1 cellular context compared by ENCODE assay signal in the genomic region with DNA sequence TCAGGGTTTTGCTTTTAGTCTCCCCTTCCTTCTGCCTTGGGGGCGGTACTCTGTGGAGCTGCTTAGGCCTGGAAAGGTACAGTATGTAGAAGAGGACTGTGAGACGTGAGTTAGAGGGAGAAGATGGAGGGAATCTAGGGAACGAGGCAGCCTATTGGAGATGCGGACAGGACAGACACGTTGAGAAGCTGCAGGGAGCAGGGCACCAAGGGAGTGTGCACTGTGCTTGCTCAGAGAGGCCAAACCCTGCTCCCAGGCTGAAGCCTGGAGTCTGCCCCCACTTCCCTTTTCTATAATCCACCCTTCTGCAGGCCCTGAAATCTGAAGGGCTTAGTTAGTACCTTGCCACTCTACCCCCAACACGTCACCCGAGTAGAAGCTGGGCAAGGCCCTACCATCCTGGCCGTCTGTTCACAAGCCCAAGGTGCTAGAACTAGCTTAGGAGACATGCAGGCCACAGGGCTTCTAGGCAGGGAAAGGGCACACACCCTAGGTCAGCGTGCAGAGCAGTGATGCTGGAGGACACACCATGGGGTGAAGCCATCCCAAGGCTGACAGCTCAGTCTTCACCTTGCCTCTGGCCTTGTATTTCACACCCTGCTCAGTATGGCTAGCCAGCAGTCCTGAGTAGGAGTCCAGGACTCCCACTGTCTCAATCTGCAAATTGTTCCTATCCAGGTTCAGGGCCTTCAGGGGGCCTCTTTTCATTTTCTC.
TF ChIP-seq lines count a peak whose summit lies in the region.

No MANE protein-coding gene starts in this region.

TF ChIP-seq in WTC11, 78 proteins besides CTCF, POLR2A, EP300 and RAD21 (continued from another document):
- TF ChIP-seq, protein P1, sequence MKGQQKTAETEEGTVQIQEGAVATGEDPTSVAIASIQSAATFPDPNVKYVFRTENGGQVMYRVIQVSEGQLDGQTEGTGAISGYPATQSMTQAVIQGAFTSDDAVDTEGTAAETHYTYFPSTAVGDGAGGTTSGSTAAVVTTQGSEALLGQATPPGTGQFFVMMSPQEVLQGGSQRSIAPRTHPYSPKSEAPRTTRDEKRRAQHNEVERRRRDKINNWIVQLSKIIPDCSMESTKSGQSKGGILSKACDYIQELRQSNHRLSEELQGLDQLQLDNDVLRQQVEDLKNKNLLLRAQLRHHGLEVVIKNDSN (CRISPR knock-in tag; IDR thresholded peaks at IDR 0.05), result no peak
- TF ChIP-seq ETV6 (CRISPR knock-in tag; IDR thresholded peaks at IDR 0.05) (no peak), MXD4 (CRISPR knock-in tag; IDR thresholded peaks at IDR 0.05; ENCODE audit: borderline replicate concordance) (no peak), ZNF317 (CRISPR knock-in tag; IDR thresholded peaks at IDR 0.05; ENCODE audit: borderline replicate concordance, low read depth) (no peak), NFYB (CRISPR knock-in tag; conservative IDR thresholded peaks at IDR 0.05; ENCODE audit: low read depth) (no peak), NR3C1 (CRISPR knock-in tag; conservative IDR thresholded peaks at IDR 0.05; ENCODE audit: low read depth) (no peak), JAZF1 (CRISPR knock-in tag; IDR thresholded peaks at IDR 0.05) (no peak), SOX15 (CRISPR knock-in tag; IDR thresholded peaks at IDR 0.05) (no peak)
- TF ChIP-seq, protein P2, sequence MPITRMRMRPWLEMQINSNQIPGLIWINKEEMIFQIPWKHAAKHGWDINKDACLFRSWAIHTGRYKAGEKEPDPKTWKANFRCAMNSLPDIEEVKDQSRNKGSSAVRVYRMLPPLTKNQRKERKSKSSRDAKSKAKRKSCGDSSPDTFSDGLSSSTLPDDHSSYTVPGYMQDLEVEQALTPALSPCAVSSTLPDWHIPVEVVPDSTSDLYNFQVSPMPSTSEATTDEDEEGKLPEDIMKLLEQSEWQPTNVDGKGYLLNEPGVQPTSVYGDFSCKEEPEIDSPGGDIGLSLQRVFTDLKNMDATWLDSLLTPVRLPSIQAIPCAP (CRISPR knock-in tag; IDR thresholded peaks at IDR 0.05), result no peak
